27 cellular contexts compared by ENCODE assay signal in genomic region chr7:75532639-75533038, GRCh38. TPM values are rescaled to one million over a fixed set of nuclear protein-coding genes. Genes with fewer than 3 reads are reported as not detected.
"Had no signal": no experiment of that assay in that cellular context is flagged by ENCODE, and none has a peak within 500 bp of the region (broad histone marks: within the 10 kb centered on the region; RNA-seq: fewer than 3 reads in every experiment).

No MANE protein-coding gene starts in this region.

- FAIRE-seq: astrocyte had no signal

- DNase-seq: activated CD4-positive, alpha-beta T cell treated with anti-CD3 and anti-CD28 coated beads for 36 hours; activated CD8-positive, alpha-beta T cell treated with anti-CD3 and anti-CD28 coated beads for 36 hours; activated gamma-delta T cell; activated naive CD4-positive, alpha-beta T cell treated with anti-CD3 and anti-CD28 coated beads for 36 hours; activated T-cell treated with anti-CD3 and anti-CD28 coated beads for 4 hours; activated T-cell treated with anti-CD3 and anti-CD28 coated beads, Interleukin-2, amount 50 U/mL, for 48 hours; amygdala; NCI-H1092 treated with DMSO at 0.1 percent for 48 hours; NCI-H1417 treated with DMSO at 0.1 percent for 48 hours; NCI-H1694; NCI-H2029 treated with DMSO at 0.1 percent for 48 hours; NCI-H345; NCI-H510A; NCI-H526 treated with DMSO at 0.1 percent for 48 hours; NK-92 treated with Interleukin-12 subunit alpha and Interleukin-12 subunit beta, amount 100 ng/mL, for 24 hours; OCI-M1; Right ventricle myocardium superior; RPMI8226; SJCRH30; SK-N-SH; T-helper 1 cell had no signal

- H3K36me3 ChIP-seq: MG63 had no signal

- ATAC-seq: activated CD4-positive, alpha-beta T cell treated with anti-CD3 and anti-CD28 coated beads for 36 hours; activated CD8-positive, alpha-beta T cell treated with anti-CD3 and anti-CD28 coated beads for 36 hours; activated T-helper 17 cell treated with anti-CD3 and anti-CD28 coated beads, Interleukin-2, amount 50 U/mL, for 72 hours; Panc1 had no signal

- H3K4me3 ChIP-seq: MG63, SJCRH30 had no signal

- H3K9me3 ChIP-seq: MG63, SJCRH30, SK-N-SH had no signal

- H3K27ac ChIP-seq: SJCRH30, VCaP had no signal

- H3K4me2 ChIP-seq: SK-N-SH had no signal

- H3K9ac ChIP-seq: SK-N-SH had no signal

- H3K27me3 ChIP-seq: MG63, SJCRH30 had no signal

RNA-seq across cellular contexts. Expression of gene SPDYE5, which starts 40.5 kb away (rescaled TPM):
- total RNA-seq: activated CD4-positive, alpha-beta T cell treated with anti-CD3 and anti-CD28 coated beads for 36 hours; activated naive CD4-positive, alpha-beta T cell treated with anti-CD3 and anti-CD28 coated beads for 36 hours; astrocyte; Right ventricle myocardium superior; SJCRH30; T-helper 2 cell treated with Interferon-gamma antibody and Interleukin-4, amounts not matched to agents 100 ng/mL and 5 ng/mL, for 36 hours had no signal
- polyA plus RNA-seq: SK-N-SH had no signal
